In the genomic region with DNA sequence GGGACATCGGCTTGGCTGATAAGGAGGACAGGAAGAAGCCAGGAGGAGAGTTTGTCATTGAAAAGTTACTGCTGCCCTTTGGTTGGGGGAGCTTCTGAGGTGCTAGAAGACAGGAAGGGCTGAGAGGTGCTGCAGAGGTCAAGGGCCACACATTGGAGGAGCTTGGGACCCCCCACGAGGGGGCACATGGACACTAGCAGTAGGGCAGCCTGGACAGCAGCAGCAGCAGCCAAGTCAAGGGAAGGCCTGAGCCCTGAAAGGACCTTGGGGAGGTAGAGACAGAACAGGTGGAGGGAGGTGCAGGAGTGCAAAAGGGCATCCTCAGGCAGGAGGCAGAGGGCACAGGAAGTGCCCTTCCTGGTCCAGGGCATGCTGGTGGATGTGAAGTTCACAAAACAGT, we compare ENCODE assay signal across 20 cellular contexts.
A peak's percentile ranks its signal among the peaks of the same experiment; 100 is the strongest.
DNase-seq lines count a peak whose midpoint lies in the region; ATAC-seq, FAIRE-seq and TF ChIP-seq lines count a peak whose summit lies in the region.
"Had no signal": no experiment of that assay in that cellular context is flagged by ENCODE, and none has a peak within 500 bp of the region (broad histone marks: within the 10 kb centered on the region; RNA-seq: fewer than 3 reads in every experiment).

No MANE protein-coding gene starts in this region.

- DNase-seq in HepG2 (ENCODE audit: low spot score): no peak
- DNase-seq in right lobe of liver: no peak
- no peak for DNase-seq in MM.1S
- DNase-seq in WERI-Rb-1: peak; percentile 17
- DNase-seq in CD8-positive, alpha-beta memory T cell: no peak
- no peak for DNase-seq in naive thymus-derived CD8-positive, alpha-beta T cell
- no peak for DNase-seq in activated T-helper 2 cell treated with anti-CD3 and anti-CD28 coated beads, Interferon-gamma antibody, Interleukin-2, Interleukin-4, amounts not matched to agents 10 μg/mL and 5 μg/mL and 100 μg/mL, durations not matched to agents 14 hours and 24 hours and 36 hours (ENCODE audit: low spot score)
- DNase-seq: AML-193; CD4-positive, CD25-positive, alpha-beta regulatory T cell; DND-41; HCEC 1CT; NCI-H1092 treated with DMSO at 0.1 percent for 48 hours; NCI-H1694; NCI-H2107; NCI-H345; NCI-H69; SIG-M5 had no signal

- H4K20me1 ChIP-seq in HepG2 (ENCODE audit: insufficient read depth, low read length): no peaks in the 10 kb centered on the region
- no peaks in the 10 kb centered on the region for H4K20me1 ChIP-seq in MM.1S (ENCODE audit: insufficient read depth, low read length)

- H3K4me1 ChIP-seq in HepG2 (ENCODE audit: insufficient read depth, low read length) (peaks cover 15% of the 10 kb centered on the region), right lobe of liver (peaks cover 0 to 21% (median 8%) of the 10 kb centered on the region in 4 donors), MM.1S (ENCODE audit: low read length) (no peaks in the 10 kb centered on the region)
- H3K4me1 ChIP-seq in CD8-positive, alpha-beta memory T cell (ENCODE audit: insufficient read depth, low read length): no peaks in the 10 kb centered on the region

- H3K4me2 ChIP-seq in HepG2 (ENCODE audit: low read depth, low read length): no peak overlapping the region
- no peak overlapping the region for H3K4me2 ChIP-seq in MM.1S (ENCODE audit: low read depth, low read length)

- no peak overlapping the region for H3K4me3 ChIP-seq in HepG2 (replicated peaks in 1 of 3; ENCODE audit: insufficient read depth in 1 of 3, low read depth in 2 of 3, low read length in 3 of 3)
- no peak overlapping the region for H3K4me3 ChIP-seq in right lobe of liver
- no peak overlapping the region for H3K4me3 ChIP-seq in MM.1S (ENCODE audit: low read length)
- H3K4me3 ChIP-seq in WERI-Rb-1 (ENCODE audit: low read depth, low read length): no peak overlapping the region
- H3K4me3 ChIP-seq in CD8-positive, alpha-beta memory T cell (ENCODE audit: low read length): no peak overlapping the region
- H3K4me3 ChIP-seq: K562 had no signal

- H3K4me3 Mint-ChIP-seq in CD8-positive, alpha-beta memory T cell: no peak overlapping the region
- H3K4me3 Mint-ChIP-seq in naive thymus-derived CD8-positive, alpha-beta T cell: no peak overlapping the region
- H3K4me3 Mint-ChIP-seq in activated T-helper 2 cell treated with anti-CD3 and anti-CD28 coated beads, Interferon-gamma antibody, Interleukin-2, Interleukin-4, amounts not matched to agents 10 μg/mL and 5 μg/mL and 100 μg/mL, durations not matched to agents 14 hours and 24 hours and 36 hours (ENCODE audit: low read depth): no peak overlapping the region
- H3K4me3 Mint-ChIP-seq: CD4-positive, CD25-positive, alpha-beta regulatory T cell had no signal

- no peaks in the 10 kb centered on the region for H3K4me1 Mint-ChIP-seq in CD8-positive, alpha-beta memory T cell
- H3K4me1 Mint-ChIP-seq in naive thymus-derived CD8-positive, alpha-beta T cell: no peaks in the 10 kb centered on the region
- H3K4me1 Mint-ChIP-seq in activated T-helper 2 cell treated with anti-CD3 and anti-CD28 coated beads, Interferon-gamma antibody, Interleukin-2, Interleukin-4, amounts not matched to agents 10 μg/mL and 5 μg/mL and 100 μg/mL, durations not matched to agents 14 hours and 24 hours and 36 hours (ENCODE audit: low read depth): no peaks in the 10 kb centered on the region
- H3K4me1 Mint-ChIP-seq: CD4-positive, CD25-positive, alpha-beta regulatory T cell had no signal

- H3K27me3 ChIP-seq in HepG2 (ENCODE audit: control insufficient read depth in 1 of 2, insufficient read depth in 2 of 2, low read length in 2 of 2) (peaks cover 0 to 2% of the 10 kb centered on the region in 2 experiments; a peak in 1 of 5 replicates), right lobe of liver (no peaks in the 10 kb centered on the region), MM.1S (replicated peaks; ENCODE audit: insufficient read depth, low read length) (no peaks in the 10 kb centered on the region), WERI-Rb-1 (ENCODE audit: insufficient read depth, low read depth, severe bottlenecking) (no peaks in the 10 kb centered on the region)
- no peaks in the 10 kb centered on the region for H3K27me3 ChIP-seq in CD8-positive, alpha-beta memory T cell (ENCODE audit: insufficient read depth, low read length, poor library complexity, severe bottlenecking)

- H3K9me3 ChIP-seq in HepG2 (ENCODE audit: low read length) (no peaks in the 10 kb centered on the region), right lobe of liver (no peaks in the 10 kb centered on the region), MM.1S (replicated peaks; ENCODE audit: insufficient read depth, low read length) (no peaks in the 10 kb centered on the region), WERI-Rb-1 (ENCODE audit: severe bottlenecking) (no peaks in the 10 kb centered on the region)
- H3K9me3 ChIP-seq in CD8-positive, alpha-beta memory T cell (ENCODE audit: low read length): no peaks in the 10 kb centered on the region

- TF ChIP-seq RAD21 in HepG2 (CRISPR knock-in tag; IDR thresholded peaks at IDR 0.05): no peak

- TF ChIP-seq EP300 in HepG2 (IDR thresholded peaks at IDR 0.05; ENCODE audit: low read depth in 2 of 2, low read length in 2 of 2): no peak
- no peak for TF ChIP-seq EP300 in HepG2 (CRISPR knock-in tag; IDR thresholded peaks at IDR 0.05; ENCODE audit: borderline replicate concordance)

- peaks cover 0 to 2% (median 0%) of the 10 kb centered on the region in 5 donors for H3K9me3 Mint-ChIP-seq in CD8-positive, alpha-beta memory T cell
- peaks cover 0 to 4% (median 0%) of the 10 kb centered on the region in 9 donors for H3K9me3 Mint-ChIP-seq in naive thymus-derived CD8-positive, alpha-beta T cell
- no peaks in the 10 kb centered on the region for H3K9me3 Mint-ChIP-seq in activated T-helper 2 cell treated with anti-CD3 and anti-CD28 coated beads, Interferon-gamma antibody, Interleukin-2, Interleukin-4, amounts not matched to agents 10 μg/mL and 5 μg/mL and 100 μg/mL, durations not matched to agents 14 hours and 24 hours and 36 hours

- POLR2A ChIA-PET in HepG2 (lab: Yijun Ruan, JAX): no interaction called here
- POLR2A ChIA-PET in CD8-positive, alpha-beta memory T cell (lab: Charles Lee): no interaction called here
- POLR2A ChIA-PET in naive thymus-derived CD8-positive, alpha-beta T cell (lab: Charles Lee): no interaction called here

- no peaks in the 10 kb centered on the region for H3K27me3 Mint-ChIP-seq in CD8-positive, alpha-beta memory T cell
- H3K27me3 Mint-ChIP-seq in naive thymus-derived CD8-positive, alpha-beta T cell: no peaks in the 10 kb centered on the region
- H3K27me3 Mint-ChIP-seq in activated T-helper 2 cell treated with anti-CD3 and anti-CD28 coated beads, Interferon-gamma antibody, Interleukin-2, Interleukin-4, amounts not matched to agents 10 μg/mL and 5 μg/mL and 100 μg/mL, durations not matched to agents 14 hours and 24 hours and 36 hours (ENCODE audit: low read depth): no peaks in the 10 kb centered on the region

- no peaks in the 10 kb centered on the region for H3K36me3 Mint-ChIP-seq in CD8-positive, alpha-beta memory T cell
- H3K36me3 Mint-ChIP-seq in naive thymus-derived CD8-positive, alpha-beta T cell: no peaks in the 10 kb centered on the region
- no peaks in the 10 kb centered on the region for H3K36me3 Mint-ChIP-seq in activated T-helper 2 cell treated with anti-CD3 and anti-CD28 coated beads, Interferon-gamma antibody, Interleukin-2, Interleukin-4, amounts not matched to agents 10 μg/mL and 5 μg/mL and 100 μg/mL, durations not matched to agents 14 hours and 24 hours and 36 hours (ENCODE audit: low read depth)
- H3K36me3 Mint-ChIP-seq: CD4-positive, CD25-positive, alpha-beta regulatory T cell had no signal

- H3F3A ChIP-seq in MM.1S (ENCODE audit: insufficient read depth, low read length): no peaks in the 10 kb centered on the region

- H3K9me2 ChIP-seq in MM.1S (replicated peaks; ENCODE audit: insufficient read depth, low read length): no peaks in the 10 kb centered on the region

- H3K36me3 ChIP-seq in HepG2 (replicated peaks in 1 of 2; ENCODE audit: control insufficient read depth in 1 of 2, insufficient read depth in 2 of 2, low read length in 2 of 2): no peaks in the 10 kb centered on the region
- no peaks in the 10 kb centered on the region for H3K36me3 ChIP-seq in right lobe of liver
- H3K36me3 ChIP-seq in MM.1S (replicated peaks; ENCODE audit: insufficient read depth, low read length): no peaks in the 10 kb centered on the region
- H3K36me3 ChIP-seq in WERI-Rb-1: no peaks in the 10 kb centered on the region
- H3K36me3 ChIP-seq in CD8-positive, alpha-beta memory T cell (ENCODE audit: insufficient read depth, low read length): no peaks in the 10 kb centered on the region

- no peaks in the 10 kb centered on the region for H3K79me2 ChIP-seq in HepG2 (ENCODE audit: insufficient read depth, low read length)
- H3K79me2 ChIP-seq in MM.1S (ENCODE audit: low read length): no peaks in the 10 kb centered on the region

- TF ChIP-seq POLR2A in HepG2 (IDR thresholded peaks at IDR 0.05; ENCODE audit: insufficient read depth in 1 of 2, low read depth in 2 of 2, low read length in 2 of 2) (no peak), right lobe of liver (IDR thresholded peaks at IDR 0.05) (no peak)

- CTCF ChIA-PET in HepG2 (lab: Yijun Ruan, JAX; ENCODE audit: low intra/inter-chr PET ratio, low total read pairs): interaction anchor here (0.6 kb wide), 1 partner anchor 806 kb away, joined by 3 read pairs; no protein-coding TSS in a partner anchor
- CTCF ChIA-PET in CD8-positive, alpha-beta memory T cell (lab: Charles Lee): no interaction called here

- BruUV-seq in HepG2 (replicated peaks; lab: Mats Ljungman, UMichigan): no TSS peak

- in situ Hi-C loops in HepG2 (cut with HindIII; ENCODE audit: extremely low pct_ligation_motif_present, low pct_unique_long_range_greater_than_20kb): loop anchor here (5.0 to 10.0 kb wide), 2 partner anchors 726 to 824 kb away; no protein-coding TSS in a partner anchor

- ATAC-seq in HepG2 (peak; percentile 30; the same call in 1 of the 3 replicates), right lobe of liver (no peak), HG02642 (IDR thresholded peaks at IDR 0.05; ENCODE audit: poor library complexity, unreplicated experiment) (no peak)
- ATAC-seq in naive thymus-derived CD8-positive, alpha-beta T cell: no peak
- ATAC-seq: K562 had no signal

- no peak overlapping the region for H3K27ac Mint-ChIP-seq in CD8-positive, alpha-beta memory T cell
- peak overlapping the region in 1 of 10 donors; percentile 40 for H3K27ac Mint-ChIP-seq in naive thymus-derived CD8-positive, alpha-beta T cell
- H3K27ac Mint-ChIP-seq in activated T-helper 2 cell treated with anti-CD3 and anti-CD28 coated beads, Interferon-gamma antibody, Interleukin-2, Interleukin-4, amounts not matched to agents 10 μg/mL and 5 μg/mL and 100 μg/mL, durations not matched to agents 14 hours and 24 hours and 36 hours: no peak overlapping the region
- H3K27ac Mint-ChIP-seq: CD4-positive, CD25-positive, alpha-beta regulatory T cell had no signal

- TF ChIP-seq CTCF in HepG2 (CRISPR knock-in tag; IDR thresholded peaks at IDR 0.05) (peak; percentile 35; the same call in 1 of the 2 replicates), right lobe of liver (IDR thresholded peaks at IDR 0.05) (no peak), MM.1S (IDR thresholded peaks at IDR 0.05; ENCODE audit: low read length) (peak; percentile 16; the same call in 1 of the 2 replicates), WERI-Rb-1 (IDR thresholded peaks at IDR 0.05; ENCODE audit: low read depth, low read length) (no peak)

- FAIRE-seq in HepG2 (lab: Jason Lieb, UNC): no peak
- FAIRE-seq: HTR-8/SVneo, K562 had no signal

- H3K27ac ChIP-seq in HepG2 (ENCODE audit: extremely low read length, insufficient read depth, low read length) (no peak overlapping the region), right lobe of liver (no peak overlapping the region), MM.1S (ENCODE audit: low read length) (no peak overlapping the region), WERI-Rb-1 (no peak overlapping the region)
- no peak overlapping the region for H3K27ac ChIP-seq in CD8-positive, alpha-beta memory T cell (ENCODE audit: low read depth, low read length)

- H3K9ac ChIP-seq in HepG2 (ENCODE audit: insufficient read depth, low read depth, low read length): no peak overlapping the region
- no peak overlapping the region for H3K9ac ChIP-seq in MM.1S (ENCODE audit: low read length)

- intact Hi-C loops in HepG2 (cut with micrococcal nuclease; ENCODE audit: unreplicated experiment): no loop called here
- intact Hi-C loops in right lobe of liver (cut with DNase I): no loop called here
- intact Hi-C loops in activated T-helper 2 cell treated with anti-CD3 and anti-CD28 coated beads, Interferon-gamma antibody, Interleukin-2, Interleukin-4, amounts not matched to agents 10 μg/mL and 5 μg/mL and 100 μg/mL, durations not matched to agents 14 hours and 24 hours and 36 hours (cut with micrococcal nuclease): no loop called here

- H2AFZ ChIP-seq in HepG2 (ENCODE audit: low read length) (no peak overlapping the region), MM.1S (ENCODE audit: low read length) (no peak overlapping the region)

- 22% methylated on average over 2 of the region's 2 CpGs for WGBS in HepG2 (ENCODE audit: low lambda C conversion rate)
- 66% methylated on average over 2 of the region's 2 CpGs for WGBS in right lobe of liver (ENCODE audit: insufficient coverage, low coverage, low lambda C conversion rate, missing lambda C conversion rate)

Comparison
In these comparisons a context has a peak if more than half of its experiments do, and no peak if none do; other contexts are left out.
1. CTCF ChIP-seq: peak in HepG2 (single experiment) and MM.1S (single experiment); none in right lobe of liver (0 of 4) and WERI-Rb-1 (single experiment).